20 cellular contexts compared by ENCODE assay signal in genomic region chr7:8283968-8284367, GRCh38.
"Had no signal": no experiment of that assay in that cellular context is flagged by ENCODE, and none has a peak within 500 bp of the region (broad histone marks: within the 10 kb centered on the region; RNA-seq: fewer than 3 reads in every experiment).

No MANE protein-coding gene starts in this region.

- H3K27ac ChIP-seq: coronary artery, esophagus squamous epithelium, left lung, lower lobe of right lung, spleen, testis, tibial artery had no signal

- H3K4me1 Mint-ChIP-seq: natural killer cell; stimulated activated memory B cell treated with anti-CD40 and anti-IgM and Interleukin-4, amounts not matched to agents 10 μg/mL and 1 μg/mL and 100 μg/mL, for 72 hours had no signal

- H3K27ac Mint-ChIP-seq: effector memory CD8-positive, alpha-beta T cell; natural killer cell; stimulated activated memory B cell treated with anti-CD40 and anti-IgM and Interleukin-4, amounts not matched to agents 10 μg/mL and 1 μg/mL and 100 μg/mL, for 72 hours; type B pancreatic cell had no signal

- H3K4me3 ChIP-seq: coronary artery, esophagus squamous epithelium, left lung, lower lobe of right lung, pancreas, spleen, testis, tibial artery had no signal

- H3K9me3 ChIP-seq: esophagus squamous epithelium, left lung, lower lobe of right lung, pancreas, spleen, testis, tibial artery had no signal

- H3K36me3 ChIP-seq: esophagus squamous epithelium, left lung, lower lobe of right lung, pancreas, spleen, tibial artery had no signal

- ATAC-seq: effector memory CD8-positive, alpha-beta T cell; left lung; lower lobe of right lung; natural killer cell; sciatic nerve; stimulated activated memory B cell treated with anti-CD40 and anti-IgM and Interleukin-4, amounts not matched to agents 10 μg/mL and 1 μg/mL and 100 μg/mL, for 72 hours; stimulated activated naive CD8-positive, alpha-beta T cell treated with anti-CD3 and anti-CD28 coated beads, Interleukin-15, Interleukin-2, amounts not matched to agents 100 U/mL and 50 U/mL, for 24 hours had no signal

- H3K4me3 Mint-ChIP-seq: effector memory CD8-positive, alpha-beta T cell; natural killer cell; stimulated activated memory B cell treated with anti-CD40 and anti-IgM and Interleukin-4, amounts not matched to agents 10 μg/mL and 1 μg/mL and 100 μg/mL, for 72 hours; type B pancreatic cell had no signal

- H3K27me3 Mint-ChIP-seq: stimulated activated memory B cell treated with anti-CD40 and anti-IgM and Interleukin-4, amounts not matched to agents 10 μg/mL and 1 μg/mL and 100 μg/mL, for 72 hours had no signal

- H3K4me1 ChIP-seq: esophagus squamous epithelium, left lung, lower lobe of right lung, spleen, testis, tibial artery had no signal

- H3K9me3 Mint-ChIP-seq: effector memory CD8-positive, alpha-beta T cell; natural killer cell; stimulated activated memory B cell treated with anti-CD40 and anti-IgM and Interleukin-4, amounts not matched to agents 10 μg/mL and 1 μg/mL and 100 μg/mL, for 72 hours; type B pancreatic cell had no signal

- H3K27me3 ChIP-seq: esophagus squamous epithelium, left lung, pancreas, spleen, testis, tibial artery had no signal

- DNase-seq: effector memory CD8-positive, alpha-beta T cell; erythroblast; esophagus squamous epithelium; foreskin melanocyte; glutamatergic neuron; left lung; lower lobe of right lung; natural killer cell; occipital lobe; retina; spleen; stimulated activated CD4-positive, alpha-beta T cell treated with anti-CD3 and anti-CD28 coated beads, Interleukin-4, amount 100 ng/mL, for 4 hours; stimulated activated naive CD8-positive, alpha-beta T cell treated with anti-CD3 and anti-CD28 coated beads, Interleukin-15, Interleukin-2, amounts not matched to agents 100 U/mL and 50 U/mL, for 24 hours; tibial artery had no signal

- H3K36me3 Mint-ChIP-seq: natural killer cell; stimulated activated memory B cell treated with anti-CD40 and anti-IgM and Interleukin-4, amounts not matched to agents 10 μg/mL and 1 μg/mL and 100 μg/mL, for 72 hours; type B pancreatic cell had no signal
